2 cellular contexts compared by ENCODE assay signal in the genomic region with DNA sequence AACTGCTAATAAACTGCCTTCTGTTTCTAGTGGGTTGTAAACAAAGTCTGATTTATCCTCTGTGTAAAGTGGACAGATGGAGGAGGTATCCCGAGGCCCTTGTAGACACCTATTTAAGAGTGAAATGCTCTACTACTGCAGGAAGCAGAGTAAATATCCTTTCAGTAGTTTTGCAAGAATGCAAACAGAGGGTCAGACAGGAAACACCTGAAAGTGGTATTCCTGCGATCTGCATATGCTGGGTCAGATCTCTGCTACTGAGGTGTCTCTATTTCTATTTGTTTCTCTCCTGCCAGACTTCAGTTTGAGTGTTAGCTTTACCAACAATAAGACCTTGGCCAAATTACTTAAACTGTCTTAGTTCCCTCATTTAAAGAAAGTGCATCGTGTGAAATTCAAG.
TF ChIP-seq lines count a peak whose summit lies in the region.

No MANE protein-coding gene starts in this region.

TF ChIP-seq in liver, 16 proteins besides CTCF, POLR2A, EP300 and RAD21:
- TF ChIP-seq FOXA2 (IDR thresholded peaks at IDR 0.05) = peak; percentile 56
- TF ChIP-seq HNF4A (conservative IDR thresholded peaks at IDR 0.05) = no peak
- peak in 1 of 2 donors; percentile 28 for TF ChIP-seq RXRA (IDR thresholded peaks at IDR 0.05)

TF ChIP-seq in HepG2, 621 proteins besides CTCF, POLR2A, EP300 and RAD21:
- no peak for TF ChIP-seq KDM6A (CRISPR knock-in tag; IDR thresholded peaks at IDR 0.05; ENCODE audit: low read depth)
- no peak for TF ChIP-seq SMYD3 (CRISPR knock-in tag; IDR thresholded peaks at IDR 0.05)
- no peak for TF ChIP-seq E2F5 (CRISPR knock-in tag; conservative IDR thresholded peaks at IDR 0.05)
- no peak for TF ChIP-seq NR0B2 (CRISPR knock-in tag; IDR thresholded peaks at IDR 0.05)
- TF ChIP-seq SALL1 (CRISPR knock-in tag; IDR thresholded peaks at IDR 0.05) = no peak
- TF ChIP-seq ZNF333 (CRISPR knock-in tag; IDR thresholded peaks at IDR 0.05; ENCODE audit: borderline replicate concordance) = no peak
- no peak for TF ChIP-seq CBX2 (IDR thresholded peaks at IDR 0.05; ENCODE audit: low read depth, low read length)
- TF ChIP-seq CBX2 (CRISPR knock-in tag; IDR thresholded peaks at IDR 0.05; ENCODE audit: low read depth) = no peak
- no peak for TF ChIP-seq FUBP1 (CRISPR knock-in tag; IDR thresholded peaks at IDR 0.05; ENCODE audit: borderline replicate concordance)
- no peak for TF ChIP-seq LBX2 (CRISPR knock-in tag; IDR thresholded peaks at IDR 0.05; ENCODE audit: borderline replicate concordance)
- no peak for TF ChIP-seq GTF2F1 (IDR thresholded peaks at IDR 0.05; ENCODE audit: low read length)
- no peak for TF ChIP-seq ZNF772 (CRISPR knock-in tag; IDR thresholded peaks at IDR 0.05)
- no peak for TF ChIP-seq ZNF430 (CRISPR knock-in tag; IDR thresholded peaks at IDR 0.05)
- TF ChIP-seq RERE (CRISPR knock-in tag; IDR thresholded peaks at IDR 0.05; ENCODE audit: low read depth) = no peak
- no peak for TF ChIP-seq JARID2 (CRISPR knock-in tag; IDR thresholded peaks at IDR 0.05; ENCODE audit: insufficient replicate concordance)
- TF ChIP-seq ZNF674 (CRISPR knock-in tag; IDR thresholded peaks at IDR 0.05; ENCODE audit: low read depth) = no peak
- TF ChIP-seq ARNTL (CRISPR knock-in tag; IDR thresholded peaks at IDR 0.05) = no peak
TF ChIP-seq in HepG2: peak in this region for 0.
